Comparison of ENCODE assay signal across 9 cellular contexts in genomic region chr4:47486306-47486705, GRCh38. TPM values are rescaled to one million over a fixed set of nuclear protein-coding genes. Genes with fewer than 3 reads are reported as not detected.
DNase-seq lines count a peak whose midpoint lies in the region; ATAC-seq and TF ChIP-seq lines count a peak whose summit lies in the region.
"Had no signal": no experiment of that assay in that cellular context is flagged by ENCODE, and none has a peak within 500 bp of the region (broad histone marks: within the 10 kb centered on the region; RNA-seq: fewer than 3 reads in every experiment).

No MANE protein-coding gene starts in this region.

- no peaks in the 10 kb centered on the region for H3K36me3 Mint-ChIP-seq in activated naive CD4-positive, alpha-beta T cell treated with anti-CD3 and anti-CD28 coated beads, Interleukin-2, amount 10 ng/mL, durations not matched to agents 7 days and 5 days
- peaks cover 0 to 11% of the 10 kb centered on the region in 2 donors for H3K36me3 Mint-ChIP-seq in activated naive CD4-positive, alpha-beta T cell treated with anti-CD3 and anti-CD28 coated beads, Interleukin-2, amount 50 U/mL, for 72 hours
- H3K36me3 Mint-ChIP-seq in MCF 10A (ENCODE audit: insufficient read depth, unreplicated experiment), result no peaks in the 10 kb centered on the region
- H3K36me3 Mint-ChIP-seq in type B pancreatic cell, result peaks cover 5% of the 10 kb centered on the region

- H3K27ac Mint-ChIP-seq in activated naive CD4-positive, alpha-beta T cell treated with anti-CD3 and anti-CD28 coated beads, Interleukin-2, amount 10 ng/mL, durations not matched to agents 7 days and 5 days, result no peak overlapping the region
- peak overlapping the region in 1 of 2 donors; percentile 90 for H3K27ac Mint-ChIP-seq in activated naive CD4-positive, alpha-beta T cell treated with anti-CD3 and anti-CD28 coated beads, Interleukin-2, amount 50 U/mL, for 72 hours
- peak overlapping the region; percentile 99 for H3K27ac Mint-ChIP-seq in MCF 10A (ENCODE audit: low read depth, unreplicated experiment)
- H3K27ac Mint-ChIP-seq in type B pancreatic cell, result peak overlapping the region; percentile 98

- no peak for ATAC-seq in activated naive CD4-positive, alpha-beta T cell treated with anti-CD3 and anti-CD28 coated beads, Interleukin-2, amount 50 U/mL, for 72 hours
- no peak for ATAC-seq in HG03460 (IDR thresholded peaks at IDR 0.05; ENCODE audit: unreplicated experiment)

- no peak for DNase-seq in activated naive CD4-positive, alpha-beta T cell treated with anti-CD3 and anti-CD28 coated beads, Interleukin-2, amount 10 ng/mL, durations not matched to agents 7 days and 5 days
- DNase-seq in activated naive CD4-positive, alpha-beta T cell treated with anti-CD3 and anti-CD28 coated beads, Interleukin-2, amount 50 U/mL, for 72 hours (ENCODE audit: low spot score in 2 of 2), result no peak
- DNase-seq in MCF 10A (ENCODE audit: unreplicated experiment) (no peak), type B pancreatic cell (ENCODE audit: extremely low spot score, unreplicated experiment) (no peak), NCI-H1436 treated with DMSO at 0.1 percent for 48 hours (lab: John Stamatoyannopoulos, UW) (no peak), activated gamma-delta T cell (lab: John Stamatoyannopoulos, UW) (no peak)
- DNase-seq: DMS153 had no signal

- H3K4me1 ChIP-seq in mesodermal cell (ENCODE audit: control insufficient read depth, insufficient read depth, low read length, poor library complexity, severe bottlenecking), result no peaks in the 10 kb centered on the region

- WGBS in mesodermal cell (ENCODE audit: insufficient coverage in 2 of 2), 2 experiments, result 96 to 100% methylated on average over 3 to 4 of the region's 6 CpGs

- POLR2A ChIA-PET in MCF 10A (lab: Yijun Ruan, JAX), result interaction anchor here (0.7 to 2.6 kb wide), 12 partner anchors 8 to 102 kb away, joined by 3 to 13 read pairs (median 4); partner anchors contain the start of gene COMMD8

- no TSS peak for BruUV-seq in MCF 10A (replicated peaks; lab: Mats Ljungman, UMichigan)

- intact Hi-C loops in MCF 10A (cut with micrococcal nuclease), result loop anchor here (5.0 kb wide), 1 partner anchor 76 kb away; no protein-coding TSS in a partner anchor

- no peak overlapping the region for H3K27ac ChIP-seq in mesodermal cell (ENCODE audit: low read depth, low read length, severe bottlenecking)

- H3K4me3 ChIP-seq in mesodermal cell (ENCODE audit: extremely low read depth, insufficient read depth, low read length, poor library complexity, severe bottlenecking), result peak overlapping the region; percentile 51

- CTCF ChIA-PET in activated naive CD4-positive, alpha-beta T cell treated with anti-CD3 and anti-CD28 coated beads, Interleukin-2, amount 10 ng/mL, durations not matched to agents 7 days and 5 days (lab: Charles Lee), result no interaction called here
- CTCF ChIA-PET in MCF 10A (lab: Yijun Ruan, JAX), result interaction anchor here (3.8 kb wide), 1 partner anchor 23 kb away, joined by 16 read pairs; the partner anchor contains the start of gene COMMD8

- no peaks in the 10 kb centered on the region for H3K36me3 ChIP-seq in mesodermal cell (ENCODE audit: control insufficient read depth, insufficient read depth, low read length)

- peak overlapping the region; percentile 94 for H3K4me3 Mint-ChIP-seq in activated naive CD4-positive, alpha-beta T cell treated with anti-CD3 and anti-CD28 coated beads, Interleukin-2, amount 10 ng/mL, durations not matched to agents 7 days and 5 days
- H3K4me3 Mint-ChIP-seq in MCF 10A (ENCODE audit: unreplicated experiment) (peak overlapping the region; percentile 94), type B pancreatic cell (peak overlapping the region; percentile 99)

- no peaks in the 10 kb centered on the region for H3K9me3 Mint-ChIP-seq in activated naive CD4-positive, alpha-beta T cell treated with anti-CD3 and anti-CD28 coated beads, Interleukin-2, amount 10 ng/mL, durations not matched to agents 7 days and 5 days
- H3K9me3 Mint-ChIP-seq in activated naive CD4-positive, alpha-beta T cell treated with anti-CD3 and anti-CD28 coated beads, Interleukin-2, amount 50 U/mL, for 72 hours, result no peaks in the 10 kb centered on the region
- H3K9me3 Mint-ChIP-seq in MCF 10A (ENCODE audit: unreplicated experiment) (no peaks in the 10 kb centered on the region), type B pancreatic cell (no peaks in the 10 kb centered on the region)

- H3K4me1 Mint-ChIP-seq in activated naive CD4-positive, alpha-beta T cell treated with anti-CD3 and anti-CD28 coated beads, Interleukin-2, amount 10 ng/mL, durations not matched to agents 7 days and 5 days, result peaks cover 25% of the 10 kb centered on the region
- H3K4me1 Mint-ChIP-seq in MCF 10A (ENCODE audit: insufficient read depth, unreplicated experiment), result peaks cover 10% of the 10 kb centered on the region
- H3K4me1 Mint-ChIP-seq in type B pancreatic cell (ENCODE audit: unreplicated experiment), result peaks cover 16% of the 10 kb centered on the region

- peaks cover 5% of the 10 kb centered on the region for H3K9me3 ChIP-seq in mesodermal cell (ENCODE audit: control insufficient read depth, low read length)

- TF ChIP-seq CTCF in MCF 10A (IDR thresholded peaks at IDR 0.05; ENCODE audit: unreplicated experiment), result no peak
- no peak for TF ChIP-seq CTCF in type B pancreatic cell (conservative IDR thresholded peaks at IDR 0.05)

- peaks cover 6% of the 10 kb centered on the region for H3K27me3 Mint-ChIP-seq in activated naive CD4-positive, alpha-beta T cell treated with anti-CD3 and anti-CD28 coated beads, Interleukin-2, amount 10 ng/mL, durations not matched to agents 7 days and 5 days
- H3K27me3 Mint-ChIP-seq in MCF 10A (ENCODE audit: insufficient read depth, unreplicated experiment) (no peaks in the 10 kb centered on the region), type B pancreatic cell (no peaks in the 10 kb centered on the region)

RNA-seq across cellular contexts. Expression of gene ATP10D, which starts 1.2 kb away (rescaled TPM):
- 10 to 100 TPM in 1 of 2 donors, 1 to 10 TPM in 1; 4.0 to 11.3 TPM for total RNA-seq in activated naive CD4-positive, alpha-beta T cell treated with anti-CD3 and anti-CD28 coated beads, Interleukin-2, amount 50 U/mL, for 72 hours
- 16.2 and 16.9 TPM in 2 replicates for total RNA-seq in MCF 10A (2022)
- 8.5 TPM for polyA plus RNA-seq in mesodermal cell (2013, experiment 1 of 2)
- 8.2 TPM for polyA plus RNA-seq in mesodermal cell (2013, experiment 2 of 2)
- total RNA-seq in type B pancreatic cell (ENCODE audit: low replicate concordance), result 17.1 and 33.5 TPM in 2 replicates

RNA-seq across cellular contexts. Expression of gene COMMD8, which starts 22.8 kb away (rescaled TPM):
- 10 to 100 TPM; 18.5 to 33.2 TPM for total RNA-seq in activated naive CD4-positive, alpha-beta T cell treated with anti-CD3 and anti-CD28 coated beads, Interleukin-2, amount 50 U/mL, for 72 hours
- total RNA-seq in MCF 10A (2022) (21.1 and 21.3 TPM in 2 replicates), type B pancreatic cell (ENCODE audit: low replicate concordance) (12.2 and 12.8 TPM in 2 replicates)
- polyA plus RNA-seq in mesodermal cell (2013, experiment 1 of 2), result 24.6 TPM
- polyA plus RNA-seq in mesodermal cell (2013, experiment 2 of 2), result 32.6 TPM
